Comparison of ENCODE assay signal across 2 cellular contexts in genomic region chr20:15653396-15654207, GRCh38.
TF ChIP-seq lines count a peak whose summit lies in the region.

No MANE protein-coding gene starts in this region.

TF ChIP-seq in IMR-90, 13 proteins besides CTCF, POLR2A, EP300 and RAD21:
- TF ChIP-seq FOS (IDR thresholded peaks at IDR 0.05; ENCODE audit: low read depth, low read length) = no peak
- TF ChIP-seq MXI1 (IDR thresholded peaks at IDR 0.05; ENCODE audit: borderline replicate concordance, low read depth, low read length) = no peak
- TF ChIP-seq NFE2L2 (IDR thresholded peaks at IDR 0.05; ENCODE audit: low read depth, low read length) = no peak
- TF ChIP-seq RCOR1 (IDR thresholded peaks at IDR 0.05; ENCODE audit: insufficient replicate concordance, low read length) = no peak
- TF ChIP-seq CHD1 (IDR thresholded peaks at IDR 0.05; ENCODE audit: low read depth, low read length) = no peak
- TF ChIP-seq SMC3 (IDR thresholded peaks at IDR 0.05; ENCODE audit: low read depth, low read length) = no peak
- no peak for TF ChIP-seq BHLHE40 (IDR thresholded peaks at IDR 0.05; ENCODE audit: low read depth, low read length)
- TF ChIP-seq CEBPB (IDR thresholded peaks at IDR 0.05; ENCODE audit: low read depth, low read length) = no peak
- TF ChIP-seq MAZ (IDR thresholded peaks at IDR 0.05; ENCODE audit: borderline replicate concordance, low read depth, low read length) = no peak
- no peak for TF ChIP-seq MAFK (IDR thresholded peaks at IDR 0.05; ENCODE audit: low read depth, low read length)
- TF ChIP-seq ELK1 (IDR thresholded peaks at IDR 0.05; ENCODE audit: borderline replicate concordance, low read depth, low read length) = no peak
- TF ChIP-seq, protein P1, sequence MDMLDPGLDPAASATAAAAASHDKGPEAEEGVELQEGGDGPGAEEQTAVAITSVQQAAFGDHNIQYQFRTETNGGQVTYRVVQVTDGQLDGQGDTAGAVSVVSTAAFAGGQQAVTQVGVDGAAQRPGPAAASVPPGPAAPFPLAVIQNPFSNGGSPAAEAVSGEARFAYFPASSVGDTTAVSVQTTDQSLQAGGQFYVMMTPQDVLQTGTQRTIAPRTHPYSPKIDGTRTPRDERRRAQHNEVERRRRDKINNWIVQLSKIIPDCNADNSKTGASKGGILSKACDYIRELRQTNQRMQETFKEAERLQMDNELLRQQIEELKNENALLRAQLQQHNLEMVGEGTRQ (IDR thresholded peaks at IDR 0.05; ENCODE audit: low read depth, low read length) = no peak
- TF ChIP-seq RFX5 (IDR thresholded peaks at IDR 0.05; ENCODE audit: low read depth, low read length) = no peak
TF ChIP-seq in IMR-90: peak in this region for 0.

TF ChIP-seq in HepG2, 621 proteins besides CTCF, POLR2A, EP300 and RAD21:
- no peak for TF ChIP-seq MAZ (IDR thresholded peaks at IDR 0.05; ENCODE audit: borderline replicate concordance, low read depth, low read length)
- TF ChIP-seq MAZ (CRISPR knock-in tag; IDR thresholded peaks at IDR 0.05; ENCODE audit: low read depth) = 0 out of 2 replicates have a peak, but pooled peaks have one; percentile 25
- no peak for TF ChIP-seq DNMT3B (CRISPR knock-in tag; conservative IDR thresholded peaks at IDR 0.05)
- TF ChIP-seq TBX2 (CRISPR knock-in tag; IDR thresholded peaks at IDR 0.05; ENCODE audit: borderline replicate concordance) = 0 out of 2 replicates have a peak, but pooled peaks have one; percentile 14
